15 cellular contexts compared by ENCODE assay signal in the genomic region with DNA sequence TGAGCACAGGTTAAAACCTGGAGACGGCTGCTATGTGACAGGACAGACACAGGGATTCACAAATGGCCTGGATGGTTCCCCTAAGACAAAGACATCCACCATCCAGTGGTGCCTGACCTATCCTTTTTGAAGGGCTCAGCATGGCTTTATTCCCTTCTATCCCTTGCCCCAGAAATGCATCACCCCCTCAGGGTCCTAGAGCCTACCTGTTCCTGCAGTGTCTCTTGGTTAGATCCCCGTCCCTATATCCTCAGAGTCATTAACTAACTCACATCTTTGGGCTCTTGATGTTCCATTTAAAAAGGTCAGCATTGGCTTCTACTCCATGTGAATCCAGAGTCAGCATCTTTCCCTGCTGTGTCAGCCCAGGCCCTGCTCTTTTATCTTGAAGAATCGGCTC. TPM values are rescaled to one million over a fixed set of nuclear protein-coding genes. Genes with fewer than 3 reads are reported as not detected.
A peak's percentile ranks its signal among the peaks of the same experiment; 100 is the strongest.
DNase-seq lines count a peak whose midpoint lies in the region; ATAC-seq and TF ChIP-seq lines count a peak whose summit lies in the region.
"Had no signal": no experiment of that assay in that cellular context is flagged by ENCODE, and none has a peak within 500 bp of the region (broad histone marks: within the 10 kb centered on the region; RNA-seq: fewer than 3 reads in every experiment).

No MANE protein-coding gene starts in this region.

- H3K4me3 ChIP-seq in PC-9: no peak overlapping the region
- no peak overlapping the region for H3K4me3 ChIP-seq in hepatocyte
- no peak overlapping the region for H3K4me3 ChIP-seq in gastrocnemius medialis
- H3K4me3 ChIP-seq in Peyer's patch: no peak overlapping the region

- CTCF ChIA-PET in PC-9 (lab: Charles Lee): no interaction called here

- no peaks in the 10 kb centered on the region for H3K27me3 ChIP-seq in PC-9 (ENCODE audit: insufficient read depth, low read depth)
- H3K27me3 ChIP-seq in hepatocyte: no peaks in the 10 kb centered on the region
- H3K27me3 ChIP-seq in gastrocnemius medialis: no peaks in the 10 kb centered on the region
- no peaks in the 10 kb centered on the region for H3K27me3 ChIP-seq in Peyer's patch

- H4K20me1 ChIP-seq in PC-9 (ENCODE audit: insufficient read depth): no peaks in the 10 kb centered on the region
- H4K20me1 ChIP-seq in hepatocyte (ENCODE audit: insufficient read depth, poor library complexity, severe bottlenecking): no peaks in the 10 kb centered on the region

- 65% methylated on average over 3 of the region's 3 CpGs for WGBS in hepatocyte (ENCODE audit: low lambda C conversion rate, missing lambda C conversion rate)

- intact Hi-C loops in PC-9 (cut with micrococcal nuclease; ENCODE audit: unreplicated experiment): loop anchor here (1.0 to 5.0 kb wide), 3 partner anchors 22 to 71 kb away; partner anchors contain the start of genes PPP2CA and SKP1
- intact Hi-C loops in gastrocnemius medialis (cut with DNase I; ENCODE audit: low total_unique reads): loop anchor here (5.0 kb wide), 1 partner anchor 66 kb away; no protein-coding TSS in a partner anchor
- intact Hi-C loops in left colon (cut with DNase I, micrococcal nuclease): no loop called here

- H3K4me2 ChIP-seq in PC-9 (peak overlapping the region; percentile 72), hepatocyte (no peak overlapping the region)

- TF ChIP-seq CTCF in PC-9 (conservative IDR thresholded peaks at IDR 0.05) (no peak), hepatocyte (IDR thresholded peaks at IDR 0.05; ENCODE audit: poor library complexity) (no peak), gastrocnemius medialis (IDR thresholded peaks at IDR 0.05 in 4 of 5, conservative IDR thresholded peaks at IDR 0.05 in 1 of 5) (no peak), Peyer's patch (IDR thresholded peaks at IDR 0.05) (no peak)

- H2AFZ ChIP-seq in PC-9 (no peak overlapping the region), hepatocyte (no peak overlapping the region)

- ATAC-seq in gastrocnemius medialis (no peak), left colon (no peak)

- POLR2A ChIA-PET in PC-9 (lab: Charles Lee; ENCODE audit: unreplicated experiment): interaction anchor here (0.6 to 1.2 kb wide), 2 partner anchors 23 to 33 kb away, joined by 3 to 5 read pairs; no protein-coding TSS in a partner anchor

- in situ Hi-C loops in gastrocnemius medialis (cut with MboI; ENCODE audit: low sequenced_read_pairs in 4 of 4): no loop called here

- H3K79me2 ChIP-seq in PC-9 (ENCODE audit: low read depth) (no peaks in the 10 kb centered on the region), hepatocyte (no peaks in the 10 kb centered on the region)

- H3K36me3 ChIP-seq in PC-9 (ENCODE audit: low read depth): no peaks in the 10 kb centered on the region
- H3K36me3 ChIP-seq in hepatocyte (replicated peaks; ENCODE audit: insufficient read depth, low read depth): no peaks in the 10 kb centered on the region
- H3K36me3 ChIP-seq in gastrocnemius medialis: no peaks in the 10 kb centered on the region
- no peaks in the 10 kb centered on the region for H3K36me3 ChIP-seq in Peyer's patch

- peak overlapping the region; percentile 94 for H3K27ac ChIP-seq in PC-9
- peak overlapping the region; percentile 69 for H3K27ac ChIP-seq in hepatocyte
- peak overlapping the region; percentile 65 to 75 (median 68) for H3K27ac ChIP-seq in gastrocnemius medialis
- no peak overlapping the region for H3K27ac ChIP-seq in Peyer's patch
- H3K27ac ChIP-seq: 22Rv1 had no signal

- H3K4me1 ChIP-seq in PC-9 (replicated peaks; ENCODE audit: insufficient read depth) (peaks cover 66% of the 10 kb centered on the region), hepatocyte (ENCODE audit: insufficient read depth) (peaks cover 7% of the 10 kb centered on the region), gastrocnemius medialis (peaks cover 15 to 23% of the 10 kb centered on the region in 2 donors), Peyer's patch (peaks cover 0 to 4% (median 0%) of the 10 kb centered on the region in 4 donors)

- BruUV-seq in PC-9 (replicated peaks; lab: Mats Ljungman, UMichigan): no TSS peak

- H3K9me2 ChIP-seq in PC-9 (ENCODE audit: insufficient read depth): no peaks in the 10 kb centered on the region
- no peaks in the 10 kb centered on the region for H3K9me2 ChIP-seq in hepatocyte (replicated peaks; ENCODE audit: insufficient read depth)

- TF ChIP-seq POLR2A in gastrocnemius medialis (IDR thresholded peaks at IDR 0.05) (no peak), Peyer's patch (IDR thresholded peaks at IDR 0.05) (no peak)

- peaks cover 31% of the 10 kb centered on the region for H3F3A ChIP-seq in PC-9 (ENCODE audit: insufficient read depth, low read depth)

- peak; percentile 40 for DNase-seq in NCI-H82 (lab: John Stamatoyannopoulos, UW)
- no peak for DNase-seq in NCI-H82 treated with DMSO at 0.1 percent for 48 hours (lab: John Stamatoyannopoulos, UW; ENCODE audit: unreplicated experiment)
- peak in 1 of 2 experiments; percentile 2 for DNase-seq in PC-9
- DNase-seq in hepatocyte (ENCODE audit: low spot score): no peak
- no peak for DNase-seq in gastrocnemius medialis
- DNase-seq in left colon: no peak
- no peak for DNase-seq in Peyer's patch
- no peak for DNase-seq in activated CD4-positive, alpha-beta T cell treated with anti-CD3 and anti-CD28 coated beads, Interleukin-2, amount 50 U/mL, for 1 hour
- DNase-seq: activated B cell treated with CpG ODN at 0.5 μM for 24 hours; activated naive CD4-positive, alpha-beta T cell; CD4-positive, alpha-beta T cell; midbrain; NCI-H187 treated with DMSO at 0.1 percent for 48 hours; stimulated activated CD4-positive, alpha-beta T cell treated with anti-CD3 and anti-CD28 coated beads, Interleukin-15, amount 100 ng/mL, for 24 hours had no signal

- H3K9me3 ChIP-seq in PC-9 (ENCODE audit: insufficient read depth, low read depth) (no peaks in the 10 kb centered on the region), hepatocyte (ENCODE audit: low read depth) (no peaks in the 10 kb centered on the region), gastrocnemius medialis (no peaks in the 10 kb centered on the region), Peyer's patch (no peaks in the 10 kb centered on the region)

RNA-seq across cellular contexts. Expression of gene PPP2CA, which starts 22.0 kb away (rescaled TPM):
- total RNA-seq in PC-9 (2021) (146 and 149 TPM in 2 replicates), hepatocyte (186 and 195 TPM in 2 replicates), gastrocnemius medialis (100 to 1,000 TPM in 3 of 4 donors, 10 to 100 TPM in 1; 90.2 to 179 (median 155) TPM), left colon (100 to 1,000 TPM; 117 to 119 TPM), Peyer's patch (100 to 1,000 TPM in 2 of 4 donors, 10 to 100 TPM in 2; 85.0 to 128 (median 104) TPM)
- 232 and 249 TPM in 2 replicates for polyA plus RNA-seq in hepatocyte

Comparison
In these comparisons a context has a peak if more than half of its experiments do, and no peak if none do; other contexts are left out.
1. H3K27ac ChIP-seq: peak in PC-9 (single experiment), hepatocyte (single experiment) and gastrocnemius medialis (4 of 4); none in Peyer's patch (0 of 4).
2. intact Hi-C loops: an anchor here in PC-9 (1.0 to 5.0 kb wide) and gastrocnemius medialis (5.0 kb wide); none called in left colon.